In genomic region chr6:1364791-1365190, GRCh38 we compare ENCODE assay signal across 1 cellular context.
TF ChIP-seq lines count a peak whose summit lies in the region.

No MANE protein-coding gene starts in this region.

TF ChIP-seq in A549, 52 proteins besides CTCF, POLR2A, EP300 and RAD21 (continued from another document):
- TF ChIP-seq HMGXB4 (CRISPR knock-in tag; IDR thresholded peaks at IDR 0.05; ENCODE audit: borderline replicate concordance) (no peak), RCOR1 (IDR thresholded peaks at IDR 0.05; ENCODE audit: low read depth, low read length) (no peak), NPAS2 (CRISPR knock-in tag; IDR thresholded peaks at IDR 0.05; ENCODE audit: borderline replicate concordance) (no peak)
TF ChIP-seq in A549: peak in this region for 0.
